In genomic region chr14:74945261-74945851, GRCh38 we compare ENCODE assay signal across 9 cellular contexts. TPM values are rescaled to one million over a fixed set of nuclear protein-coding genes. Genes with fewer than 3 reads are reported as not detected.
A peak's percentile ranks its signal among the peaks of the same experiment; 100 is the strongest.
DNase-seq lines count a peak whose midpoint lies in the region; ATAC-seq and TF ChIP-seq lines count a peak whose summit lies in the region.
"Had no signal": no experiment of that assay in that cellular context is flagged by ENCODE, and none has a peak within 500 bp of the region (broad histone marks: within the 10 kb centered on the region; RNA-seq: fewer than 3 reads in every experiment).

No MANE protein-coding gene starts in this region.

- peak; percentile 59 for TF ChIP-seq CTCF in GM10248 (IDR thresholded peaks at IDR 0.05; ENCODE audit: control extremely low read depth, extremely low read depth, low read depth, missing control alignments)

- CTCF ChIA-PET in GM10248 (lab: Yijun Ruan, JAX), result interaction anchor here (0.6 to 6.3 kb wide), 42 partner anchors 7 to 676 kb away, joined by 3 to 93 read pairs (median 4); partner anchors contain the start of genes ACYP1, MLH3, PGF and RPS6KL1

- no peak for ATAC-seq in HG03442 (IDR thresholded peaks at IDR 0.05; ENCODE audit: unreplicated experiment)
- no peak for ATAC-seq in GM19395 (IDR thresholded peaks at IDR 0.05; ENCODE audit: unreplicated experiment)
- no peak for ATAC-seq in HG03571 (IDR thresholded peaks at IDR 0.05; ENCODE audit: unreplicated experiment)
- ATAC-seq in GM21825 (IDR thresholded peaks at IDR 0.05; ENCODE audit: unreplicated experiment), result no peak

- DNase-seq in AG20443 (ENCODE audit: low spot score) (peak; percentile 56), GM10248 (ENCODE audit: extremely low spot score) (no peak), SK-MEL-5 (ENCODE audit: low read depth, low spot score) (peak; percentile 79), glomerular visceral epithelial cell (ENCODE audit: extremely low spot score) (peak; percentile 33)

- in situ Hi-C loops in SK-MEL-5 (cut with HindIII; ENCODE audit: low pct_unique_long_range_greater_than_20kb, low sequenced_read_pairs), result no loop called here

- POLR2A ChIA-PET in GM10248 (lab: Yijun Ruan, JAX), result no interaction called here

RNA-seq across cellular contexts. Expression of gene PGF, which starts 10.0 kb away (rescaled TPM):
- total RNA-seq in SK-MEL-5 (2014; rRNA removed; shearing (Covaris generic)), result 19.3 and 22.0 TPM in 2 replicates
- polyA plus RNA-seq in SK-MEL-5 (2015; cell fraction: cytosol; rRNA removed), result 26.1 and 35.8 TPM in 2 replicates
- polyA plus RNA-seq in SK-MEL-5 (2015; cell fraction: nucleus; rRNA removed), result 7.8 and 13.2 TPM in 2 replicates
- polyA plus RNA-seq: IgD-negative memory B cell had no signal

RNA-seq across cellular contexts. Expression of gene RPS6KL1, which starts 22.3 kb away (rescaled TPM):
- 0.53 and 1.3 TPM in 2 replicates for total RNA-seq in SK-MEL-5 (2014; rRNA removed; shearing (Covaris generic))
- polyA plus RNA-seq in SK-MEL-5 (2015; cell fraction: cytosol; rRNA removed), result 0.57 and 1.4 TPM in 2 replicates
- 0.69 and 2.5 TPM in 2 replicates for polyA plus RNA-seq in SK-MEL-5 (2015; cell fraction: nucleus; rRNA removed)

RNA-seq across cellular contexts. Expression of gene EIF2B2, which starts 57.4 kb away (rescaled TPM):
- 54.6 and 57.3 TPM in 2 replicates for total RNA-seq in SK-MEL-5 (2014; rRNA removed; shearing (Covaris generic))
- polyA plus RNA-seq in SK-MEL-5 (2015; cell fraction: cytosol; rRNA removed), result 64.3 and 67.3 TPM in 2 replicates
- 22.3 and 54.4 TPM in 2 replicates for polyA plus RNA-seq in SK-MEL-5 (2015; cell fraction: nucleus; rRNA removed)
